Comparison of ENCODE assay signal across 30 cellular contexts in the genomic region with DNA sequence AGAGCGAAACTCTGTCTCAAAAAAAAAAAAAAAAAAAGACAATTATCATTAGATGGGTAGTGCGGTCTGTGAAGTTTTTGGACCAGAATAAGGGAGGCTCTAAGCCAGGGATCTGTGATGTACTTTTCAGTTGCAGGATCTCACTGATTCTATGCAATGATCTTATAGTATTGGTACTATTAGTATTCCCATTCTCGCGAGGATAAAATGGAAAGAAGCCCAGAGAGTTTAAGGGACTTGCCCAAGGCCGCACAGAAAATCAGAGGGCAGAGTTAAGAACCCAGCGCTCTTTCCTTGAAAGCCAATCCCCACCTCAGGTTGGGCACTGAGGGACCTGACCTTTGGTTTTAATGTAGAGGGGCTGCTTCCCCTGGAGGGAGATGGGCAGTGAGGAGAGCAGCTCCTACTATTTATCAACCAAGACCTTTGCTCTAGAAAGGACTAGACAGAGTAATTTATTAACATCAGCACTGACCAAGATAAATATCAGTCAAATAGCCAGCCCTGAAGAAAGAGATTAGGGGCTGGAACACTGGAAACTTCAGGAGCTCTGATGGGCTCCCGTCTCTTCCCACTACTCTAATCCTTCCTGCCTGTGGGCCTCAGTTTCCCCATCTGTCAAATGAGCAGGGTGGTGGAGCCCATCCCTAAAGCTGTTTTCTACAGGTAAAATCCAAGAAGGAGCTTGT.
"Had no signal": no experiment of that assay in that cellular context is flagged by ENCODE, and none has a peak within 500 bp of the region (broad histone marks: within the 10 kb centered on the region; RNA-seq: fewer than 3 reads in every experiment).

No MANE protein-coding gene starts in this region.

- H3K27ac Mint-ChIP-seq: activated B cell treated with CpG ODN at 0.5 μM for 24 hours; activated CD8-positive, alpha-beta T cell treated with anti-CD3 and anti-CD28 coated beads, Interleukin-2, amount 10 ng/mL, durations not matched to agents 7 days and 5 days; activated naive CD8-positive, alpha-beta T cell; activated T-cell treated with anti-CD3 and anti-CD28 coated beads, Interleukin-2, amount 50 U/mL, for 72 hours; dendritic cell treated with granulocyte-macrophage colony-stimulating factor and Interleukin-4, amounts not matched to agents 40 ng/mL and 50 ng/mL, for 4 days; endodermal cell; natural killer cell treated with Interleukin-12 subunit alpha and Interleukin-12 subunit beta and Interleukin-15 and Interleukin-18, amount 100 ng/mL, for 72 hours; T-helper 2 cell treated with Interferon-gamma antibody and Interleukin-4, amounts not matched to agents 5 μg/mL and 100 μg/mL, for 36 hours had no signal

- H3K36me3 ChIP-seq: ovary, right atrium auricular region, uterus had no signal

- H3K9me3 Mint-ChIP-seq: activated B cell treated with CpG ODN at 0.5 μM for 24 hours; activated T-cell treated with anti-CD3 and anti-CD28 coated beads, Interleukin-2, amount 50 U/mL, for 72 hours; central memory CD8-positive, alpha-beta T cell; dendritic cell treated with granulocyte-macrophage colony-stimulating factor and Interleukin-4, amounts not matched to agents 40 ng/mL and 50 ng/mL, for 4 days; endodermal cell; natural killer cell treated with Interleukin-12 subunit alpha and Interleukin-12 subunit beta and Interleukin-15 and Interleukin-18, amount 100 ng/mL, for 72 hours; T-helper 2 cell treated with Interferon-gamma antibody and Interleukin-4, amounts not matched to agents 5 μg/mL and 100 μg/mL, for 36 hours had no signal

- ATAC-seq: activated CD8-positive, alpha-beta T cell treated with anti-CD3 and anti-CD28 coated beads, Interleukin-2, amount 10 ng/mL, durations not matched to agents 7 days and 5 days; activated T-cell treated with anti-CD3 and anti-CD28 coated beads, Interleukin-2, amount 50 U/mL, for 72 hours; esophagus mucosa; heart left ventricle; left lung; mucosa of descending colon; natural killer cell treated with Interleukin-12 subunit alpha and Interleukin-12 subunit beta and Interleukin-15 and Interleukin-18, amount 100 ng/mL, for 72 hours; psoas muscle had no signal

- H3K4me1 ChIP-seq: heart left ventricle, psoas muscle, right atrium auricular region, testis, uterus had no signal

- H3K4me3 Mint-ChIP-seq: activated B cell treated with CpG ODN at 0.5 μM for 24 hours; activated CD8-positive, alpha-beta T cell treated with anti-CD3 and anti-CD28 coated beads, Interleukin-2, amount 10 ng/mL, durations not matched to agents 7 days and 5 days; activated naive CD8-positive, alpha-beta T cell; activated T-cell treated with anti-CD3 and anti-CD28 coated beads, Interleukin-2, amount 50 U/mL, for 72 hours; central memory CD8-positive, alpha-beta T cell; dendritic cell treated with granulocyte-macrophage colony-stimulating factor and Interleukin-4, amounts not matched to agents 40 ng/mL and 50 ng/mL, for 4 days; endodermal cell; natural killer cell treated with Interleukin-12 subunit alpha and Interleukin-12 subunit beta and Interleukin-15 and Interleukin-18, amount 100 ng/mL, for 72 hours; T-helper 2 cell treated with Interferon-gamma antibody and Interleukin-4, amounts not matched to agents 5 μg/mL and 100 μg/mL, for 36 hours had no signal

- H3K27me3 ChIP-seq: heart left ventricle, left lung, ovary, right atrium auricular region, spleen, testis, transverse colon, uterus had no signal

- H3K9me3 ChIP-seq: heart left ventricle, left lung, mucosa of descending colon, ovary, psoas muscle, right atrium auricular region, spleen, testis, transverse colon, uterus had no signal

- H3K4me3 ChIP-seq: heart left ventricle, left lung, lung, mucosa of descending colon, ovary, psoas muscle, right atrium auricular region, spleen, testis, transverse colon, uterus had no signal

- H3K27me3 Mint-ChIP-seq: activated B cell treated with CpG ODN at 0.5 μM for 24 hours; activated naive CD8-positive, alpha-beta T cell; central memory CD8-positive, alpha-beta T cell; dendritic cell treated with granulocyte-macrophage colony-stimulating factor and Interleukin-4, amounts not matched to agents 40 ng/mL and 50 ng/mL, for 4 days; natural killer cell treated with Interleukin-12 subunit alpha and Interleukin-12 subunit beta and Interleukin-15 and Interleukin-18, amount 100 ng/mL, for 72 hours had no signal

- H3K27ac ChIP-seq: heart left ventricle, left lung, ovary, psoas muscle, right atrium auricular region, spleen, testis, transverse colon, uterus had no signal

- H3K36me3 Mint-ChIP-seq: activated naive CD8-positive, alpha-beta T cell; natural killer cell treated with Interleukin-12 subunit alpha and Interleukin-12 subunit beta and Interleukin-15 and Interleukin-18, amount 100 ng/mL, for 72 hours had no signal

- DNase-seq: activated B cell treated with CpG ODN at 0.5 μM for 24 hours; activated CD4-positive, alpha-beta T cell treated with anti-CD3 and anti-CD28 coated beads, Interleukin-2, amount 50 U/mL, for 1 hour; activated CD8-positive, alpha-beta T cell treated with anti-CD3 and anti-CD28 coated beads, Interleukin-2, amount 10 ng/mL, durations not matched to agents 7 days and 5 days; activated effector memory CD4-positive, alpha-beta T cell treated with Interleukin-2 at 50 U/mL for 16 hours; activated naive CD4-positive, alpha-beta T cell treated with Interleukin-2 at 50 U/mL for 16 hours; activated T-cell treated with anti-CD3 and anti-CD28 coated beads for 4 hours; activated T-cell treated with anti-CD3 and anti-CD28 coated beads, Interleukin-2, amount 50 U/mL, for 72 hours; anterior cingulate cortex; endodermal cell; foreskin fibroblast; heart left ventricle; kidney glomerular epithelial cell; left lung; mucosa of descending colon; ovary; psoas muscle; spleen; stimulated activated naive CD4-positive, alpha-beta T cell treated with Interleukin-2 at 50 U/mL for 16 hours; T-helper 1 cell; testis; transverse colon; uterus had no signal
